15 cellular contexts compared by ENCODE assay signal in genomic region chr2:127893033-127893432, GRCh38.
"Had no signal": no experiment of that assay in that cellular context is flagged by ENCODE, and none has a peak within 500 bp of the region (broad histone marks: within the 10 kb centered on the region; RNA-seq: fewer than 3 reads in every experiment).

No MANE protein-coding gene starts in this region.

- FAIRE-seq: frontal cortex, keratinocyte had no signal

- H3K27me3 Mint-ChIP-seq: activated B cell treated with CpG ODN at 0.5 μM for 24 hours; activated CD4-positive, alpha-beta T cell treated with anti-CD3 and anti-CD28 coated beads, Interleukin-2, amount 10 ng/mL, durations not matched to agents 7 days and 5 days; naive thymus-derived CD8-positive, alpha-beta T cell; stimulated activated naive CD8-positive, alpha-beta T cell treated with anti-CD3 and anti-CD28 coated beads, Interleukin-15, amount 100 ng/mL, for 72 hours had no signal

- H3K9me3 Mint-ChIP-seq: activated B cell treated with CpG ODN at 0.5 μM for 24 hours; activated CD4-positive, alpha-beta T cell treated with anti-CD3 and anti-CD28 coated beads, Interleukin-2, amount 10 ng/mL, durations not matched to agents 7 days and 5 days; naive thymus-derived CD8-positive, alpha-beta T cell; stimulated activated naive CD8-positive, alpha-beta T cell treated with anti-CD3 and anti-CD28 coated beads, Interleukin-15, amount 100 ng/mL, for 72 hours had no signal

- H3K4me3 Mint-ChIP-seq: activated B cell treated with CpG ODN at 0.5 μM for 24 hours; activated CD4-positive, alpha-beta T cell treated with anti-CD3 and anti-CD28 coated beads, Interleukin-2, amount 10 ng/mL, durations not matched to agents 7 days and 5 days; naive thymus-derived CD8-positive, alpha-beta T cell; stimulated activated naive CD8-positive, alpha-beta T cell treated with anti-CD3 and anti-CD28 coated beads, Interleukin-15, amount 100 ng/mL, for 72 hours; T-helper 17 cell had no signal

- DNase-seq: activated B cell treated with CpG ODN at 0.5 μM for 24 hours; activated CD4-positive, alpha-beta T cell treated with anti-CD3 and anti-CD28 coated beads, Interleukin-2, amount 10 ng/mL, durations not matched to agents 7 days and 5 days; activated CD8-positive, alpha-beta memory T cell treated with anti-CD3 and anti-CD28 coated beads for 24 hours; activated naive CD4-positive, alpha-beta T cell treated with Interleukin-2 at 50 U/mL for 16 hours; caudate nucleus; cortex of kidney; effector CD8-positive, alpha-beta T cell; naive thymus-derived CD8-positive, alpha-beta T cell; occipital lobe; stimulated activated CD4-positive, alpha-beta T cell treated with anti-CD3 and anti-CD28 coated beads, Interleukin-4, amount 100 ng/mL, for 4 hours; stimulated activated naive CD8-positive, alpha-beta T cell treated with anti-CD3 and anti-CD28 coated beads, Interleukin-15, amount 100 ng/mL, for 72 hours; T-helper 17 cell; uterus had no signal

- H3K4me1 Mint-ChIP-seq: activated CD4-positive, alpha-beta T cell treated with anti-CD3 and anti-CD28 coated beads, Interleukin-2, amount 10 ng/mL, durations not matched to agents 7 days and 5 days had no signal

- H3K27ac ChIP-seq: uterus had no signal

- H3K27ac Mint-ChIP-seq: activated B cell treated with CpG ODN at 0.5 μM for 24 hours; activated CD4-positive, alpha-beta T cell treated with anti-CD3 and anti-CD28 coated beads, Interleukin-2, amount 10 ng/mL, durations not matched to agents 7 days and 5 days; stimulated activated naive CD8-positive, alpha-beta T cell treated with anti-CD3 and anti-CD28 coated beads, Interleukin-15, amount 100 ng/mL, for 72 hours; T-helper 17 cell had no signal

- ATAC-seq: naive thymus-derived CD8-positive, alpha-beta T cell; stimulated activated naive CD8-positive, alpha-beta T cell treated with anti-CD3 and anti-CD28 coated beads, Interleukin-15, amount 100 ng/mL, for 72 hours; T-helper 17 cell had no signal
